In genomic region chr17:80786887-80787286, GRCh38 we compare ENCODE assay signal across 20 cellular contexts.
DNase-seq lines count a peak whose midpoint lies in the region; ATAC-seq lines count a peak whose summit lies in the region.
"Had no signal": no experiment of that assay in that cellular context is flagged by ENCODE, and none has a peak within 500 bp of the region (broad histone marks: within the 10 kb centered on the region; RNA-seq: fewer than 3 reads in every experiment).

No MANE protein-coding gene starts in this region.

- peaks cover 8% of the 10 kb centered on the region for H3K9me3 Mint-ChIP-seq in stimulated activated naive CD8-positive, alpha-beta T cell treated with anti-CD3 and anti-CD28 coated beads, Interleukin-15, Interleukin-2, amounts not matched to agents 100 ng/mL and 50 ng/mL, for 24 hours
- peaks cover 8 to 16% of the 10 kb centered on the region in 2 donors for H3K9me3 Mint-ChIP-seq in stimulated activated naive CD8-positive, alpha-beta T cell treated with anti-CD3 and anti-CD28 coated beads, Interleukin-15, amount 100 ng/mL, for 72 hours
- H3K9me3 Mint-ChIP-seq in activated CD8-positive, alpha-beta T cell treated with anti-CD3 and anti-CD28 coated beads, Interleukin-2, amount 10 ng/mL, durations not matched to agents 7 days and 5 days (ENCODE audit: insufficient read depth) = peaks cover 4% of the 10 kb centered on the region

- H3K4me1 Mint-ChIP-seq in stimulated activated naive CD8-positive, alpha-beta T cell treated with anti-CD3 and anti-CD28 coated beads, Interleukin-15, Interleukin-2, amounts not matched to agents 100 ng/mL and 50 ng/mL, for 24 hours (ENCODE audit: low read depth) = peaks cover 97% of the 10 kb centered on the region
- peaks cover 95% of the 10 kb centered on the region for H3K4me1 Mint-ChIP-seq in stimulated activated naive CD8-positive, alpha-beta T cell treated with anti-CD3 and anti-CD28 coated beads, Interleukin-15, amount 100 ng/mL, for 72 hours
- H3K4me1 Mint-ChIP-seq in activated CD8-positive, alpha-beta T cell treated with anti-CD3 and anti-CD28 coated beads, Interleukin-2, amount 10 ng/mL, durations not matched to agents 7 days and 5 days (ENCODE audit: low read depth) = peaks cover 93% of the 10 kb centered on the region

- peaks cover 0 to under 1% of the 10 kb centered on the region in 2 experiments for H3K36me3 ChIP-seq in mesenchymal stem cell (ENCODE audit: control insufficient read depth in 1 of 2, insufficient read depth in 2 of 2, low read depth in 1 of 2, low read length in 2 of 2)
- H3K36me3 ChIP-seq: esophagus squamous epithelium, stomach, upper lobe of right lung had no signal

- no peak overlapping the region for H2BK120ac ChIP-seq in mesenchymal stem cell (ENCODE audit: low read depth, low read length)

- H3K27me3 Mint-ChIP-seq in stimulated activated naive CD8-positive, alpha-beta T cell treated with anti-CD3 and anti-CD28 coated beads, Interleukin-15, Interleukin-2, amounts not matched to agents 100 ng/mL and 50 ng/mL, for 24 hours = no peaks in the 10 kb centered on the region
- H3K27me3 Mint-ChIP-seq in stimulated activated naive CD8-positive, alpha-beta T cell treated with anti-CD3 and anti-CD28 coated beads, Interleukin-15, amount 100 ng/mL, for 72 hours = no peaks in the 10 kb centered on the region
- no peaks in the 10 kb centered on the region for H3K27me3 Mint-ChIP-seq in activated CD8-positive, alpha-beta T cell treated with anti-CD3 and anti-CD28 coated beads, Interleukin-2, amount 10 ng/mL, durations not matched to agents 7 days and 5 days (ENCODE audit: low read depth)
- H3K27me3 Mint-ChIP-seq: progenitor cell of endocrine pancreas had no signal

- no peak for DNase-seq in stimulated activated naive CD8-positive, alpha-beta T cell treated with anti-CD3 and anti-CD28 coated beads, Interleukin-15, amount 100 ng/mL, for 72 hours
- no peak for DNase-seq in activated CD8-positive, alpha-beta T cell treated with anti-CD3 and anti-CD28 coated beads, Interleukin-2, amount 10 ng/mL, durations not matched to agents 7 days and 5 days
- no peak for DNase-seq in mesenchymal stem cell
- DNase-seq in iPS-NIHi7 (ENCODE audit: extremely low spot score) = no peak
- DNase-seq: activated gamma-delta T cell; COR-L47; effector memory CD4-positive, alpha-beta T cell; esophagus squamous epithelium; left cardiac atrium; NCI-H2029 treated with DMSO at 0.1 percent for 48 hours; stimulated activated CD4-positive, alpha-beta T cell treated with anti-CD3 and anti-CD28 coated beads, Interleukin-2, amount 100 ng/mL, for 48 hours; stomach; upper lobe of right lung had no signal

- CTCF ChIA-PET in activated CD8-positive, alpha-beta T cell treated with anti-CD3 and anti-CD28 coated beads, Interleukin-2, amount 10 ng/mL, durations not matched to agents 7 days and 5 days (lab: Charles Lee) = interaction anchor here (0.9 to 1.2 kb wide), 2 partner anchors 23 to 105 kb away, joined by 3 read pairs; no protein-coding TSS in a partner anchor

- POLR2A ChIA-PET in activated CD8-positive, alpha-beta T cell treated with anti-CD3 and anti-CD28 coated beads, Interleukin-2, amount 10 ng/mL, durations not matched to agents 7 days and 5 days (lab: Charles Lee) = no interaction called here

- H3K36me3 Mint-ChIP-seq in stimulated activated naive CD8-positive, alpha-beta T cell treated with anti-CD3 and anti-CD28 coated beads, Interleukin-15, Interleukin-2, amounts not matched to agents 100 ng/mL and 50 ng/mL, for 24 hours (ENCODE audit: low read depth) = peaks cover 38% of the 10 kb centered on the region
- peaks cover 47% of the 10 kb centered on the region for H3K36me3 Mint-ChIP-seq in activated CD8-positive, alpha-beta T cell treated with anti-CD3 and anti-CD28 coated beads, Interleukin-2, amount 10 ng/mL, durations not matched to agents 7 days and 5 days (ENCODE audit: low read depth)

- H3K18ac ChIP-seq in mesenchymal stem cell (ENCODE audit: low read depth in 1 of 2, low read length in 2 of 2) = no peak overlapping the region

- no peak overlapping the region for H2BK5ac ChIP-seq in mesenchymal stem cell (ENCODE audit: low read depth, low read length, poor library complexity, severe bottlenecking)

- peaks cover 15% of the 10 kb centered on the region for H3K79me1 ChIP-seq in mesenchymal stem cell (replicated peaks; ENCODE audit: low read length, poor library complexity, severe bottlenecking)

- peak overlapping the region; percentile 0 for H3K4me3 Mint-ChIP-seq in stimulated activated naive CD8-positive, alpha-beta T cell treated with anti-CD3 and anti-CD28 coated beads, Interleukin-15, Interleukin-2, amounts not matched to agents 100 ng/mL and 50 ng/mL, for 24 hours
- no peak overlapping the region for H3K4me3 Mint-ChIP-seq in stimulated activated naive CD8-positive, alpha-beta T cell treated with anti-CD3 and anti-CD28 coated beads, Interleukin-15, amount 100 ng/mL, for 72 hours
- H3K4me3 Mint-ChIP-seq in activated CD8-positive, alpha-beta T cell treated with anti-CD3 and anti-CD28 coated beads, Interleukin-2, amount 10 ng/mL, durations not matched to agents 7 days and 5 days = no peak overlapping the region

- ATAC-seq in stimulated activated naive CD8-positive, alpha-beta T cell treated with anti-CD3 and anti-CD28 coated beads, Interleukin-15, amount 100 ng/mL, for 72 hours = no peak
- no peak for ATAC-seq in activated CD8-positive, alpha-beta T cell treated with anti-CD3 and anti-CD28 coated beads, Interleukin-2, amount 10 ng/mL, durations not matched to agents 7 days and 5 days
- ATAC-seq in GM18873 (IDR thresholded peaks at IDR 0.05; ENCODE audit: low FRiP score, unreplicated experiment) (no peak), HG03045 (IDR thresholded peaks at IDR 0.05; ENCODE audit: unreplicated experiment) (no peak)
- ATAC-seq: activated CD4-positive, CD25-positive, alpha-beta regulatory T cell treated with anti-CD3 and anti-CD28 coated beads, Interleukin-2, amount 50 U/mL, for 24 hours; left cardiac atrium; upper lobe of right lung had no signal

- H2BK15ac ChIP-seq in mesenchymal stem cell (ENCODE audit: low read depth, poor library complexity, severe bottlenecking) = no peak overlapping the region

- no peaks in the 10 kb centered on the region for H3K27me3 ChIP-seq in mesenchymal stem cell (ENCODE audit: control insufficient read depth in 1 of 2, insufficient read depth in 1 of 2, low read length in 2 of 2)
- H3K27me3 ChIP-seq: esophagus squamous epithelium, stomach, upper lobe of right lung had no signal

- no peak overlapping the region for H2AFZ ChIP-seq in mesenchymal stem cell (ENCODE audit: low read depth, low read length)

- peak overlapping the region in 1 of 2 experiments; percentile 78 for H3K4ac ChIP-seq in mesenchymal stem cell (ENCODE audit: low read depth in 1 of 2, low read length in 2 of 2)

- H4K8ac ChIP-seq in mesenchymal stem cell (ENCODE audit: low read length) = no peak overlapping the region

- H3K23ac ChIP-seq in mesenchymal stem cell (ENCODE audit: low read length in 2 of 2) = no peak overlapping the region

- peaks cover 35% of the 10 kb centered on the region for H3K4me1 ChIP-seq in mesenchymal stem cell (ENCODE audit: control insufficient read depth, insufficient read depth, low read depth, low read length)

- H3K27ac ChIP-seq in mesenchymal stem cell (ENCODE audit: low read length, poor library complexity, severe bottlenecking) = peak overlapping the region; percentile 21
- H3K27ac ChIP-seq: esophagus squamous epithelium, KMS-11, stomach, upper lobe of right lung had no signal

- no peak overlapping the region for H3K14ac ChIP-seq in mesenchymal stem cell (ENCODE audit: low read length in 2 of 2)

- WGBS in mesenchymal stem cell = 96% methylated on average over 5 of the region's 8 CpGs

- H3K27ac Mint-ChIP-seq in stimulated activated naive CD8-positive, alpha-beta T cell treated with anti-CD3 and anti-CD28 coated beads, Interleukin-15, Interleukin-2, amounts not matched to agents 100 ng/mL and 50 ng/mL, for 24 hours = peak overlapping the region; percentile 75
- H3K27ac Mint-ChIP-seq in stimulated activated naive CD8-positive, alpha-beta T cell treated with anti-CD3 and anti-CD28 coated beads, Interleukin-15, amount 100 ng/mL, for 72 hours = peak overlapping the region in 1 of 2 donors; percentile 72
- peak overlapping the region; percentile 34 for H3K27ac Mint-ChIP-seq in activated CD8-positive, alpha-beta T cell treated with anti-CD3 and anti-CD28 coated beads, Interleukin-2, amount 10 ng/mL, durations not matched to agents 7 days and 5 days
- H3K27ac Mint-ChIP-seq: progenitor cell of endocrine pancreas had no signal

- no peak overlapping the region for H3K4me3 ChIP-seq in mesenchymal stem cell (ENCODE audit: insufficient read depth in 1 of 2, low read depth in 1 of 2, low read length in 2 of 2)
- H3K4me3 ChIP-seq: esophagus squamous epithelium, smooth muscle cell, stomach, upper lobe of right lung had no signal

- H2BK12ac ChIP-seq in mesenchymal stem cell (ENCODE audit: low read length in 2 of 2) = peak overlapping the region; percentile 68 to 78

- H3K9me3 ChIP-seq in mesenchymal stem cell (ENCODE audit: control insufficient read depth, low read length) = peaks cover 4% of the 10 kb centered on the region
- H3K9me3 ChIP-seq: esophagus squamous epithelium, stomach, upper lobe of right lung had no signal

- peak overlapping the region; percentile 86 for H4K91ac ChIP-seq in mesenchymal stem cell (ENCODE audit: low read length)

- H3K4me2 ChIP-seq in mesenchymal stem cell (ENCODE audit: low read length, poor library complexity, severe bottlenecking) = no peak overlapping the region
- H3K4me2 ChIP-seq: KMS-11, smooth muscle cell had no signal

- H2AK5ac ChIP-seq in mesenchymal stem cell (ENCODE audit: low read length, severe bottlenecking) = no peak overlapping the region

- H3K9ac ChIP-seq in mesenchymal stem cell (ENCODE audit: low read length) = no peak overlapping the region
- H3K9ac ChIP-seq: KMS-11 had no signal
